ENCODE assay signal across 18 cellular contexts in the genomic region with DNA sequence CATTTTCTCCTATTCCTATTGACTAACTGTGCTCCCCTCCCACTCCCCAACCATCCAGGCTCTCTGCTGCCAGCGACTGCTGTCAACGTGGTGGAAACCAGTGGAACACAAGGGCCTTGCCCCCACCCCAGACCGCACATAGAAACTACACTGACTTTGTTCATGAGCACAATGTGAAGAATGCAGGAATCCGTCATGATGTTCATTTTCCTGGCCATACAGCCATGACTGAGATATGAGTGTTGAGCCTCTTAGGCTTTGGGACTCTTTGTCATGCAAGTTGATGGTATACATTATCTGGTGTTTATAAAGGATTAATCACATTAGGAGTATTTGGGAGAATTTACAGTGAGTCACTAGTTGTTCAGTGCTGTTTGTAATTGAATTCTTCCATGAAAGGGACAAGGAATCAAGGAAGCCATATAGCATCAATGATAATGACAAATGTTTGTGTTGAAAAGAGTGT.
DNase-seq lines count a peak whose midpoint lies in the region; ATAC-seq, FAIRE-seq and TF ChIP-seq lines count a peak whose summit lies in the region.
"Had no signal": no experiment of that assay in that cellular context is flagged by ENCODE, and none has a peak within 500 bp of the region (broad histone marks: within the 10 kb centered on the region; RNA-seq: fewer than 3 reads in every experiment).

No MANE protein-coding gene starts in this region.

- BruUV-seq in MCF 10A (replicated peaks; lab: Mats Ljungman, UMichigan): no TSS peak

- peaks cover 0 to 8% of the 10 kb centered on the region in 2 donors for H3K4me1 ChIP-seq in breast epithelium

- no peaks in the 10 kb centered on the region for H3K27me3 Mint-ChIP-seq in MCF 10A (ENCODE audit: insufficient read depth, unreplicated experiment)
- H3K27me3 Mint-ChIP-seq: brain had no signal

- DNase-seq in MCF 10A (ENCODE audit: unreplicated experiment) (peak; percentile 8), breast epithelium (ENCODE audit: low spot score in 2 of 2) (no peak), T1000 (lab: John Stamatoyannopoulos, UW) (peak; percentile 43), fibroblast of the aortic adventitia (ENCODE audit: low read depth) (peak; percentile 82), urothelium cell line (ENCODE audit: low spot score) (no peak), HuH-7 (ENCODE audit: low spot score) (no peak), nucleus accumbens (lab: John Stamatoyannopoulos, UW) (no peak)
- DNase-seq: activated T-cell treated with anti-CD3 and anti-CD28 coated beads, Interleukin-2, amount 50 U/mL, for 1 hour; DND-41; esophagus squamous epithelium; NCI-H1105 treated with DMSO at 0.1 percent for 48 hours; NCI-H526 treated with DMSO at 0.1 percent for 48 hours; transverse colon had no signal

- peak overlapping the region; percentile 20 for H3K27ac Mint-ChIP-seq in MCF 10A (ENCODE audit: low read depth, unreplicated experiment)
- H3K27ac Mint-ChIP-seq: brain had no signal

- TF ChIP-seq POLR2A in breast epithelium (IDR thresholded peaks at IDR 0.05): no peak

- peak; percentile 91 for FAIRE-seq in urothelium cell line (lab: Jason Lieb, UNC)

- no peaks in the 10 kb centered on the region for H3K9me3 ChIP-seq in breast epithelium
- H3K9me3 ChIP-seq: esophagus squamous epithelium, SJCRH30, transverse colon had no signal

- TF ChIP-seq CTCF in MCF 10A (IDR thresholded peaks at IDR 0.05; ENCODE audit: unreplicated experiment) (no peak), breast epithelium (IDR thresholded peaks at IDR 0.05) (no peak), fibroblast of the aortic adventitia (IDR thresholded peaks at IDR 0.05; ENCODE audit: insufficient read depth, low read length) (no peak)

- no peaks in the 10 kb centered on the region for H3K36me3 Mint-ChIP-seq in MCF 10A (ENCODE audit: insufficient read depth, unreplicated experiment)

- CTCF ChIA-PET in MCF 10A (lab: Yijun Ruan, JAX): no interaction called here

- intact Hi-C loops in MCF 10A (cut with micrococcal nuclease): no loop called here
- intact Hi-C loops in breast epithelium (cut with DNase I; ENCODE audit: low total_unique reads): loop anchor here (5.0 kb wide), 1 partner anchor 478 kb away; no protein-coding TSS in a partner anchor

- H3K9me3 Mint-ChIP-seq in MCF 10A (ENCODE audit: unreplicated experiment): no peaks in the 10 kb centered on the region
- H3K9me3 Mint-ChIP-seq: brain had no signal

- no peak for ATAC-seq in GM21423 (IDR thresholded peaks at IDR 0.05; ENCODE audit: unreplicated experiment)
- ATAC-seq: left lobe of liver had no signal

- H3K27me3 ChIP-seq in breast epithelium: no peaks in the 10 kb centered on the region
- H3K27me3 ChIP-seq: esophagus squamous epithelium, SJCRH30, transverse colon had no signal

- H3K4me3 ChIP-seq in breast epithelium (no peak overlapping the region), fibroblast of the aortic adventitia (ENCODE audit: low read depth, low read length) (no peak overlapping the region)
- H3K4me3 ChIP-seq: esophagus squamous epithelium, SJCRH30, transverse colon had no signal

- H3K4me3 Mint-ChIP-seq in MCF 10A (ENCODE audit: unreplicated experiment): no peak overlapping the region
- H3K4me3 Mint-ChIP-seq: brain had no signal

- no peak overlapping the region for H3K27ac ChIP-seq in breast epithelium
- H3K27ac ChIP-seq: esophagus squamous epithelium, HL-60, SJCRH30, transverse colon had no signal

- POLR2A ChIA-PET in MCF 10A (lab: Yijun Ruan, JAX): no interaction called here

- peaks cover 5% of the 10 kb centered on the region for H3K36me3 ChIP-seq in breast epithelium
- H3K36me3 ChIP-seq: SJCRH30 had no signal

- H3K4me1 Mint-ChIP-seq in MCF 10A (ENCODE audit: insufficient read depth, unreplicated experiment): peaks cover 29% of the 10 kb centered on the region

Comparison
In these comparisons a context has a peak if more than half of its experiments do, and no peak if none do; other contexts are left out.
1. DNase-seq: peak in MCF 10A (single experiment), T1000 (single experiment) and fibroblast of the aortic adventitia (single experiment); none in breast epithelium (0 of 2), urothelium cell line (single experiment), HuH-7 (single experiment) and nucleus accumbens (0 of 56).